In genomic region chr15:79296583-79296982, GRCh38 we compare ENCODE assay signal across 17 cellular contexts. TPM values are rescaled to one million over a fixed set of nuclear protein-coding genes. Genes with fewer than 3 reads are reported as not detected.
DNase-seq lines count a peak whose midpoint lies in the region; ATAC-seq, FAIRE-seq and TF ChIP-seq lines count a peak whose summit lies in the region.
"Had no signal": no experiment of that assay in that cellular context is flagged by ENCODE, and none has a peak within 500 bp of the region (broad histone marks: within the 10 kb centered on the region; RNA-seq: fewer than 3 reads in every experiment).

No MANE protein-coding gene starts in this region.

- TF ChIP-seq CTCF in Loucy (conservative IDR thresholded peaks at IDR 0.05; ENCODE audit: low read length): peak; percentile 55
- TF ChIP-seq CTCF in K562 (IDR thresholded peaks at IDR 0.05 in 2 of 3, conservative IDR thresholded peaks at IDR 0.05 in 1 of 3; ENCODE audit: insufficient read depth in 2 of 3, low read depth in 1 of 3, low read length in 3 of 3): peak in 2 of 3 experiments; percentile 20 to 28; a peak in 2 of 6 replicates
- TF ChIP-seq CTCF in retinal pigment epithelial cell (conservative IDR thresholded peaks at IDR 0.05; ENCODE audit: low read depth, low read length): peak; percentile 27

- H3K9me3 ChIP-seq in Loucy (ENCODE audit: insufficient read depth, low read depth, low read length) (no peaks in the 10 kb centered on the region), K562 (replicated peaks; ENCODE audit: control insufficient read depth, insufficient read depth, low read depth, low read length) (no peaks in the 10 kb centered on the region)
- H3K9me3 ChIP-seq: ovary had no signal

- BruUV-seq in K562 (replicated peaks; lab: Mats Ljungman, UMichigan): no TSS peak

- H3K4me2 ChIP-seq in Loucy (ENCODE audit: low read depth, low read length, poor library complexity, severe bottlenecking) (no peak overlapping the region), K562 (ENCODE audit: insufficient read depth, low read length) (no peak overlapping the region)

- H3K4me3 Mint-ChIP-seq in activated naive CD4-positive, alpha-beta T cell treated with anti-CD3 and anti-CD28 coated beads for 36 hours: no peak overlapping the region
- H3K4me3 Mint-ChIP-seq: stimulated activated effector memory CD8-positive, alpha-beta T cell treated with anti-CD3 and anti-CD28 coated beads, Interleukin-12 subunit alpha, Interleukin-12 subunit beta, amount 100 ng/mL, for 72 hours; T-helper 1 cell treated with Interleukin-12 subunit alpha and Interleukin-12 subunit beta and Interleukin-4 antibody, amounts not matched to agents 30 μg/mL and 1 μg/mL, for 36 hours had no signal

- peak; percentile 57; the same call in 2 of the 3 replicates for ATAC-seq in K562
- no peak for ATAC-seq in HG03520 (IDR thresholded peaks at IDR 0.05; ENCODE audit: unreplicated experiment)
- ATAC-seq: stimulated activated effector memory CD8-positive, alpha-beta T cell treated with anti-CD3 and anti-CD28 coated beads, Interleukin-12 subunit alpha, Interleukin-12 subunit beta, amount 100 ng/mL, for 72 hours had no signal

- H3K9me2 ChIP-seq in Loucy (replicated peaks; ENCODE audit: low read depth, low read length): no peaks in the 10 kb centered on the region

- CTCF ChIA-PET in activated naive CD4-positive, alpha-beta T cell treated with anti-CD3 and anti-CD28 coated beads for 36 hours (lab: Charles Lee): interaction anchor here (1.1 to 1.3 kb wide), 2 partner anchors 9 to 85 kb away, joined by 3 to 4 read pairs; no protein-coding TSS in a partner anchor
- CTCF ChIA-PET in K562 (lab: Yijun Ruan, JAX; ENCODE audit: low intra/inter-chr PET ratio): no interaction called here

- peak; percentile 42 for FAIRE-seq in K562 (lab: Jason Lieb, UNC)

- no peak for TF ChIP-seq RAD21 in K562 (CRISPR knock-in tag; conservative IDR thresholded peaks at IDR 0.05 in 1 of 2, IDR thresholded peaks at IDR 0.05 in 1 of 2)

- H2AFZ ChIP-seq in Loucy (ENCODE audit: low read length) (peak overlapping the region; percentile 58; the same call in 1 of the 2 replicates), K562 (ENCODE audit: low read depth, low read length) (no peak overlapping the region)

- 6% methylated on average over 4 of the region's 4 CpGs for WGBS in K562 (ENCODE audit: insufficient coverage, low coverage, missing lambda C conversion rate)

- no peaks in the 10 kb centered on the region for H3K9me3 Mint-ChIP-seq in activated naive CD4-positive, alpha-beta T cell treated with anti-CD3 and anti-CD28 coated beads for 36 hours
- H3K9me3 Mint-ChIP-seq: stimulated activated effector memory CD8-positive, alpha-beta T cell treated with anti-CD3 and anti-CD28 coated beads, Interleukin-12 subunit alpha, Interleukin-12 subunit beta, amount 100 ng/mL, for 72 hours; T-helper 1 cell treated with Interleukin-12 subunit alpha and Interleukin-12 subunit beta and Interleukin-4 antibody, amounts not matched to agents 30 μg/mL and 1 μg/mL, for 36 hours had no signal

- no peaks in the 10 kb centered on the region for H3K79me2 ChIP-seq in Loucy (ENCODE audit: insufficient read depth, low read length)
- no peaks in the 10 kb centered on the region for H3K79me2 ChIP-seq in K562 (ENCODE audit: control insufficient read depth, insufficient read depth, low read length)

- no peaks in the 10 kb centered on the region for H3K9me1 ChIP-seq in K562 (ENCODE audit: control insufficient read depth, insufficient read depth, low read length)

- no peaks in the 10 kb centered on the region for H3K4me1 Mint-ChIP-seq in activated naive CD4-positive, alpha-beta T cell treated with anti-CD3 and anti-CD28 coated beads for 36 hours (ENCODE audit: low read depth)
- H3K4me1 Mint-ChIP-seq: stimulated activated effector memory CD8-positive, alpha-beta T cell treated with anti-CD3 and anti-CD28 coated beads, Interleukin-12 subunit alpha, Interleukin-12 subunit beta, amount 100 ng/mL, for 72 hours had no signal

- no peak for TF ChIP-seq EP300 in K562 (IDR thresholded peaks at IDR 0.05; ENCODE audit: low read length)

- POLR2A ChIA-PET in K562 (lab: Yijun Ruan, JAX): no interaction called here

- H3K4me3 ChIP-seq in Loucy (ENCODE audit: low read length, poor library complexity, severe bottlenecking) (no peak overlapping the region), K562 (no peak overlapping the region), retinal pigment epithelial cell (ENCODE audit: low read length) (no peak overlapping the region)
- H3K4me3 ChIP-seq: ovary had no signal

- H4K20me1 ChIP-seq in Loucy (ENCODE audit: insufficient read depth, low read length, poor library complexity, severe bottlenecking): no peaks in the 10 kb centered on the region
- no peaks in the 10 kb centered on the region for H4K20me1 ChIP-seq in K562 (replicated peaks; ENCODE audit: control insufficient read depth, insufficient read depth, low read length)

- H3K4me1 ChIP-seq in Loucy (ENCODE audit: insufficient read depth, low read length, poor library complexity, severe bottlenecking): no peaks in the 10 kb centered on the region
- no peaks in the 10 kb centered on the region for H3K4me1 ChIP-seq in K562 (replicated peaks in 1 of 2; ENCODE audit: control insufficient read depth in 2 of 2, insufficient read depth in 2 of 2, low read length in 2 of 2)

- H3K27me3 Mint-ChIP-seq in activated naive CD4-positive, alpha-beta T cell treated with anti-CD3 and anti-CD28 coated beads for 36 hours (ENCODE audit: low read depth): peaks cover 12% of the 10 kb centered on the region

- H3K9ac ChIP-seq in Loucy (ENCODE audit: low read depth, low read length, poor library complexity, severe bottlenecking) (no peak overlapping the region), K562 (ENCODE audit: insufficient read depth in 1 of 2, low read depth in 2 of 2, low read length in 2 of 2) (no peak overlapping the region)

- intact Hi-C loops in activated naive CD4-positive, alpha-beta T cell treated with anti-CD3 and anti-CD28 coated beads for 36 hours (cut with micrococcal nuclease): no loop called here
- intact Hi-C loops in K562 (cut with micrococcal nuclease): no loop called here

- in situ Hi-C loops in K562 (cut with MboI): no loop called here

- no peak overlapping the region for H3K27ac ChIP-seq in K562 (ENCODE audit: extremely low read depth, low read depth, low read length)
- H3K27ac ChIP-seq: ovary had no signal

- H3F3A ChIP-seq in Loucy (ENCODE audit: low read depth): no peaks in the 10 kb centered on the region

- no peak overlapping the region for H3K27ac Mint-ChIP-seq in activated naive CD4-positive, alpha-beta T cell treated with anti-CD3 and anti-CD28 coated beads for 36 hours
- H3K27ac Mint-ChIP-seq: stimulated activated effector memory CD8-positive, alpha-beta T cell treated with anti-CD3 and anti-CD28 coated beads, Interleukin-12 subunit alpha, Interleukin-12 subunit beta, amount 100 ng/mL, for 72 hours; T-helper 1 cell treated with Interleukin-12 subunit alpha and Interleukin-12 subunit beta and Interleukin-4 antibody, amounts not matched to agents 30 μg/mL and 1 μg/mL, for 36 hours had no signal

- H3K36me3 ChIP-seq in Loucy (ENCODE audit: insufficient read depth, low read length) (no peaks in the 10 kb centered on the region), K562 (ENCODE audit: control insufficient read depth, insufficient read depth, low read length) (no peaks in the 10 kb centered on the region)
- H3K36me3 ChIP-seq: ovary had no signal

- peak; percentile 14 for DNase-seq in activated naive CD4-positive, alpha-beta T cell treated with anti-CD3 and anti-CD28 coated beads for 36 hours
- DNase-seq in activated naive CD4-positive, alpha-beta T cell (lab: John Stamatoyannopoulos, UW): no peak
- DNase-seq in K562 (ENCODE audit: extremely low read depth in 1 of 4, low spot score in 3 of 4) (peak in 1 of 4 experiments; percentile 13), retinal pigment epithelial cell (ENCODE audit: low read depth) (no peak), NCI-H2081 treated with DMSO at 0.1 percent for 48 hours (lab: John Stamatoyannopoulos, UW) (no peak), nucleus accumbens (lab: John Stamatoyannopoulos, UW) (no peak)
- DNase-seq: activated CD8-positive, alpha-beta memory T cell treated with anti-CD3 and anti-CD28 coated beads for 24 hours; activated naive CD4-positive, alpha-beta T cell treated with Interleukin-2 at 50 U/mL for 16 hours; caudate nucleus; EL; NCI-H1048; NCI-H526; ovary had no signal

- H3K27me3 ChIP-seq in Loucy (ENCODE audit: insufficient read depth, low read length, poor library complexity, severe bottlenecking) (peaks cover 10% of the 10 kb centered on the region), K562 (ENCODE audit: control insufficient read depth in 2 of 2, insufficient read depth in 2 of 2, low read length in 2 of 2) (peaks cover 8 to 11% of the 10 kb centered on the region in 2 experiments; a peak in 3 of 5 replicates)
- H3K27me3 ChIP-seq: ovary had no signal

- TF ChIP-seq POLR2A in K562 (conservative IDR thresholded peaks at IDR 0.05): no peak

- no peaks in the 10 kb centered on the region for H3K36me3 Mint-ChIP-seq in activated naive CD4-positive, alpha-beta T cell treated with anti-CD3 and anti-CD28 coated beads for 36 hours (ENCODE audit: low read depth)
- H3K36me3 Mint-ChIP-seq: stimulated activated effector memory CD8-positive, alpha-beta T cell treated with anti-CD3 and anti-CD28 coated beads, Interleukin-12 subunit alpha, Interleukin-12 subunit beta, amount 100 ng/mL, for 72 hours had no signal

RNA-seq across cellular contexts. Expression of gene ANKRD34C, which starts 14.1 kb away (rescaled TPM):
- total RNA-seq in activated naive CD4-positive, alpha-beta T cell treated with anti-CD3 and anti-CD28 coated beads for 36 hours: not detected
- not detected in 2 replicates for total RNA-seq in K562 (2011; cell fraction: chromatin; rRNA removed; ENCODE audit: low replicate concordance)
- total RNA-seq in K562 (2011; cell fraction: nucleolus; rRNA removed): not detected in 2 replicates
- total RNA-seq in K562 (2011; cell fraction: nucleoplasm; rRNA removed): not detected in 2 replicates
- total RNA-seq in K562 (2014; rRNA removed) (not detected in 2 replicates), K562 (2014; rRNA removed; fragmentation: Illumina TruSeq; extraction: Trizol) (not detected in 2 replicates), K562 (2015; rRNA removed; fragmentation: Illumina TruSeq; extraction: Trizol) (not detected in 2 replicates), K562 (2021) (not detected in 2 replicates)
- polyA plus RNA-seq in K562 (2011; rRNA removed) (not detected in 2 replicates), K562 (2014; fragmentation: Illumina TruSeq; extraction: Trizol) (not detected in 2 replicates), K562 (2014; fragmentation: Nextera tagmentation; extraction: Ambion mirVana) (under 1 TPM in 1 of 2 experiments, not detected in 1; 0.01 TPM), K562 (2014; rRNA removed) (0.08 TPM in 1 of 2 replicates, not detected in the other)
- 0.01 TPM in 1 of 2 replicates, not detected in the other for polyA plus RNA-seq in K562 (2011; cell fraction: cytosol; rRNA removed)
- not detected in 2 replicates for polyA plus RNA-seq in K562 (2011; cell fraction: nucleus; rRNA removed)
- 0.21 TPM in 1 of 2 replicates, not detected in the other for polyA plus RNA-seq in K562 (2012)
- polyA minus RNA-seq in K562 (2011; rRNA and poly(A)+ RNA removed): 0.03 TPM in 1 of 2 replicates, not detected in the other
- not detected in 2 replicates for polyA minus RNA-seq in K562 (2011; cell fraction: cytosol; rRNA and poly(A)+ RNA removed)
- polyA minus RNA-seq in K562 (2011; cell fraction: nucleus; rRNA and poly(A)+ RNA removed): not detected in 2 replicates

RNA-seq across cellular contexts. Expression of gene TMED3, which starts 14.3 kb away (rescaled TPM):
- total RNA-seq in activated naive CD4-positive, alpha-beta T cell treated with anti-CD3 and anti-CD28 coated beads for 36 hours: 10 to 100 TPM; 37.6 to 37.9 TPM
- total RNA-seq in K562 (2011; cell fraction: chromatin; rRNA removed; ENCODE audit: low replicate concordance): 57.8 and 101 TPM in 2 replicates
- 176 and 180 TPM in 2 replicates for total RNA-seq in K562 (2011; cell fraction: nucleolus; rRNA removed)
- 145 and 176 TPM in 2 replicates for total RNA-seq in K562 (2011; cell fraction: nucleoplasm; rRNA removed)
- total RNA-seq in K562 (2014; rRNA removed) (65.0 and 81.7 TPM in 2 replicates), K562 (2014; rRNA removed; fragmentation: Illumina TruSeq; extraction: Trizol) (39.1 and 41.2 TPM in 2 replicates), K562 (2015; rRNA removed; fragmentation: Illumina TruSeq; extraction: Trizol) (52.1 and 52.3 TPM in 2 replicates), K562 (2021) (51.4 and 52.9 TPM in 2 replicates)
- polyA plus RNA-seq in K562 (2011; rRNA removed) (89.6 and 93.6 TPM in 2 replicates), K562 (2014; fragmentation: Illumina TruSeq; extraction: Trizol) (43.2 and 46.0 TPM in 2 replicates), K562 (2014; fragmentation: Nextera tagmentation; extraction: Ambion mirVana) (10 to 100 TPM in 1 of 2 experiments, 1 to 10 TPM in 1; 6.1 to 12.5 TPM), K562 (2014; rRNA removed) (65.9 and 68.3 TPM in 2 replicates)
- polyA plus RNA-seq in K562 (2011; cell fraction: cytosol; rRNA removed): 131 and 147 TPM in 2 replicates
- polyA plus RNA-seq in K562 (2011; cell fraction: nucleus; rRNA removed): 62.7 and 65.8 TPM in 2 replicates
- 41.0 and 89.5 TPM in 2 replicates for polyA plus RNA-seq in K562 (2012)
- 56.1 and 68.1 TPM in 2 replicates for polyA minus RNA-seq in K562 (2011; rRNA and poly(A)+ RNA removed)
- 35.5 and 37.0 TPM in 2 replicates for polyA minus RNA-seq in K562 (2011; cell fraction: cytosol; rRNA and poly(A)+ RNA removed)
- 37.3 and 49.7 TPM in 2 replicates for polyA minus RNA-seq in K562 (2011; cell fraction: nucleus; rRNA and poly(A)+ RNA removed)
